In genomic region chr22:20022231-20023069, GRCh38 we compare ENCODE assay signal across 9 cellular contexts. TPM values are rescaled to one million over a fixed set of nuclear protein-coding genes. Genes with fewer than 3 reads are reported as not detected.
DNase-seq lines count a peak whose midpoint lies in the region; ATAC-seq, FAIRE-seq and TF ChIP-seq lines count a peak whose summit lies in the region.
"Had no signal": no experiment of that assay in that cellular context is flagged by ENCODE, and none has a peak within 500 bp of the region (broad histone marks: within the 10 kb centered on the region; RNA-seq: fewer than 3 reads in every experiment).

No MANE protein-coding gene starts in this region.

- H3K4me1 Mint-ChIP-seq in CD4-positive, CD25-positive, alpha-beta regulatory T cell: peaks cover 0 to 65% (median 25%) of the 10 kb centered on the region in 4 donors
- H3K4me1 Mint-ChIP-seq in endothelial cell (ENCODE audit: unreplicated experiment): peaks cover 13% of the 10 kb centered on the region

- peaks cover 5% of the 10 kb centered on the region for H3K36me3 Mint-ChIP-seq in CD4-positive, CD25-positive, alpha-beta regulatory T cell
- peaks cover 6% of the 10 kb centered on the region for H3K36me3 Mint-ChIP-seq in endothelial cell (ENCODE audit: low read depth, unreplicated experiment)

- ATAC-seq in CD4-positive, CD25-positive, alpha-beta regulatory T cell (ENCODE audit: low read depth in 2 of 2): no peak
- ATAC-seq in HG03159 (IDR thresholded peaks at IDR 0.05; ENCODE audit: unreplicated experiment): no peak

- H3K27ac Mint-ChIP-seq in CD4-positive, CD25-positive, alpha-beta regulatory T cell: peak overlapping the region; percentile 74 to 93 (median 92)
- H3K27ac Mint-ChIP-seq in endothelial cell (ENCODE audit: unreplicated experiment): no peak overlapping the region

- H3K79me2 ChIP-seq in OCI-LY3 (ENCODE audit: low read length): peaks cover 15% of the 10 kb centered on the region

- FAIRE-seq in RCC 7860 (lab: Jason Lieb, UNC): no peak
- FAIRE-seq: GM18507 had no signal

- peaks cover 42% of the 10 kb centered on the region for H3K4me1 ChIP-seq in CD4-positive, CD25-positive, alpha-beta regulatory T cell (ENCODE audit: control insufficient read depth, insufficient read depth, low read length, poor library complexity, severe bottlenecking)
- H3K4me1 ChIP-seq in OCI-LY3 (ENCODE audit: low read length): peaks cover 24% of the 10 kb centered on the region
- H3K4me1 ChIP-seq in neuron (ENCODE audit: insufficient read depth, low read length): peaks cover 21% of the 10 kb centered on the region

- no peaks in the 10 kb centered on the region for H3K36me3 ChIP-seq in CD4-positive, CD25-positive, alpha-beta regulatory T cell (ENCODE audit: control insufficient read depth, insufficient read depth, low read length)
- H3K36me3 ChIP-seq in OCI-LY3 (replicated peaks; ENCODE audit: low read depth, low read length) (no peaks in the 10 kb centered on the region), neuron (ENCODE audit: insufficient read depth, low read length) (no peaks in the 10 kb centered on the region)

- TF ChIP-seq CTCF in OCI-LY3 (IDR thresholded peaks at IDR 0.05; ENCODE audit: low read depth, low read length): no peak
- TF ChIP-seq CTCF in endothelial cell (IDR thresholded peaks at IDR 0.05; ENCODE audit: unreplicated experiment): no peak

- DNase-seq in CD4-positive, CD25-positive, alpha-beta regulatory T cell: no peak
- no peak for DNase-seq in endothelial cell (ENCODE audit: low spot score)
- no peak for DNase-seq in NAMALWA (ENCODE audit: low spot score)
- no peak for DNase-seq in RCC 7860 (ENCODE audit: low spot score)
- DNase-seq in NCI-H1436 (lab: John Stamatoyannopoulos, UW): no peak

- H3K27me3 ChIP-seq in CD4-positive, CD25-positive, alpha-beta regulatory T cell (ENCODE audit: control insufficient read depth, insufficient read depth, low read length): no peaks in the 10 kb centered on the region
- H3K27me3 ChIP-seq in OCI-LY3 (ENCODE audit: low read depth, low read length) (peaks cover 12% of the 10 kb centered on the region), neuron (ENCODE audit: insufficient read depth, low read length) (peaks cover 24% of the 10 kb centered on the region)

- H2AFZ ChIP-seq in OCI-LY3 (ENCODE audit: low read depth, low read length) (no peak overlapping the region), neuron (ENCODE audit: low read depth, low read length) (no peak overlapping the region)

- peaks cover under 1% of the 10 kb centered on the region for H3K27me3 Mint-ChIP-seq in CD4-positive, CD25-positive, alpha-beta regulatory T cell
- peaks cover 14% of the 10 kb centered on the region for H3K27me3 Mint-ChIP-seq in endothelial cell (ENCODE audit: unreplicated experiment)

- peak overlapping the region; percentile 81; the same call in 1 of the 2 replicates for H3K9ac ChIP-seq in OCI-LY3 (ENCODE audit: low read length)

- no peak overlapping the region for H3K27ac ChIP-seq in CD4-positive, CD25-positive, alpha-beta regulatory T cell (ENCODE audit: insufficient read depth, low read length, poor library complexity, severe bottlenecking)
- H3K27ac ChIP-seq in OCI-LY3 (ENCODE audit: low read length): no peak overlapping the region

- peak overlapping the region; percentile 77 for H3K4me3 ChIP-seq in CD4-positive, CD25-positive, alpha-beta regulatory T cell (ENCODE audit: low read depth, low read length)
- H3K4me3 ChIP-seq in OCI-LY3 (ENCODE audit: low read length): peak overlapping the region; percentile 86
- peak overlapping the region; percentile 96 for H3K4me3 ChIP-seq in neuron (ENCODE audit: low read length)

- peak overlapping the region; percentile 99 for H3K4me2 ChIP-seq in OCI-LY3 (ENCODE audit: low read length)

- H3K4me3 Mint-ChIP-seq in CD4-positive, CD25-positive, alpha-beta regulatory T cell: peak overlapping the region; percentile 92 to 96 (median 94)
- peak overlapping the region; percentile 93 for H3K4me3 Mint-ChIP-seq in endothelial cell (ENCODE audit: unreplicated experiment)

- peaks cover 0 to 3% (median 0%) of the 10 kb centered on the region in 7 donors for H3K9me3 Mint-ChIP-seq in CD4-positive, CD25-positive, alpha-beta regulatory T cell
- H3K9me3 Mint-ChIP-seq in endothelial cell (ENCODE audit: unreplicated experiment): no peaks in the 10 kb centered on the region

- no peaks in the 10 kb centered on the region for H3K9me3 ChIP-seq in CD4-positive, CD25-positive, alpha-beta regulatory T cell (ENCODE audit: control insufficient read depth in 2 of 2, low read length in 2 of 2)
- H3K9me3 ChIP-seq in OCI-LY3 (ENCODE audit: insufficient read depth, low read length): no peaks in the 10 kb centered on the region
- H3K9me3 ChIP-seq in neuron (ENCODE audit: low read length): peaks cover 2% of the 10 kb centered on the region

- H4K20me1 ChIP-seq in OCI-LY3 (ENCODE audit: insufficient read depth, low read length): no peaks in the 10 kb centered on the region

RNA-seq across cellular contexts. Expression of gene TANGO2, which starts 1.5 kb away (rescaled TPM):
- total RNA-seq in CD4-positive, CD25-positive, alpha-beta regulatory T cell: 43.0 TPM
- 10 to 100 TPM; 39.5 to 48.4 (median 45.0) TPM for polyA plus RNA-seq in CD4-positive, CD25-positive, alpha-beta regulatory T cell
- total RNA-seq in endothelial cell (ENCODE audit: unreplicated experiment): 15.3 TPM

RNA-seq across cellular contexts. Expression of gene ARVCF, which starts 5.8 kb away (rescaled TPM):
- total RNA-seq in CD4-positive, CD25-positive, alpha-beta regulatory T cell: 2.7 TPM
- under 1 TPM in 3 of 4 donors, not detected in 1; 0.39 to 0.52 (median 0.41) TPM for polyA plus RNA-seq in CD4-positive, CD25-positive, alpha-beta regulatory T cell
- 67.3 TPM for total RNA-seq in endothelial cell (ENCODE audit: unreplicated experiment)

RNA-seq across cellular contexts. Expression of gene DGCR8, which starts 57.6 kb away (rescaled TPM):
- 41.1 TPM for total RNA-seq in CD4-positive, CD25-positive, alpha-beta regulatory T cell
- polyA plus RNA-seq in CD4-positive, CD25-positive, alpha-beta regulatory T cell: 1 to 10 TPM; 2.7 to 6.6 (median 4.5) TPM
- total RNA-seq in endothelial cell (ENCODE audit: unreplicated experiment): 46.6 TPM

Comparison
In these comparisons a context has a peak if more than half of its experiments do, and no peak if none do; other contexts are left out.
1. RNA of gene ARVCF, which starts 5.8 kb away (total RNA-seq): 67.3 TPM in endothelial cell (single experiment); 2.7 TPM in CD4-positive, CD25-positive, alpha-beta regulatory T cell (single experiment); every median in the first group is over 10 times any median in the second.
2. Peak in every context shown above with its lines, with median percentiles within 50 percentile points of each other: H3K4me3 ChIP-seq.